Comparison of ENCODE assay signal across 21 cellular contexts in the genomic region with DNA sequence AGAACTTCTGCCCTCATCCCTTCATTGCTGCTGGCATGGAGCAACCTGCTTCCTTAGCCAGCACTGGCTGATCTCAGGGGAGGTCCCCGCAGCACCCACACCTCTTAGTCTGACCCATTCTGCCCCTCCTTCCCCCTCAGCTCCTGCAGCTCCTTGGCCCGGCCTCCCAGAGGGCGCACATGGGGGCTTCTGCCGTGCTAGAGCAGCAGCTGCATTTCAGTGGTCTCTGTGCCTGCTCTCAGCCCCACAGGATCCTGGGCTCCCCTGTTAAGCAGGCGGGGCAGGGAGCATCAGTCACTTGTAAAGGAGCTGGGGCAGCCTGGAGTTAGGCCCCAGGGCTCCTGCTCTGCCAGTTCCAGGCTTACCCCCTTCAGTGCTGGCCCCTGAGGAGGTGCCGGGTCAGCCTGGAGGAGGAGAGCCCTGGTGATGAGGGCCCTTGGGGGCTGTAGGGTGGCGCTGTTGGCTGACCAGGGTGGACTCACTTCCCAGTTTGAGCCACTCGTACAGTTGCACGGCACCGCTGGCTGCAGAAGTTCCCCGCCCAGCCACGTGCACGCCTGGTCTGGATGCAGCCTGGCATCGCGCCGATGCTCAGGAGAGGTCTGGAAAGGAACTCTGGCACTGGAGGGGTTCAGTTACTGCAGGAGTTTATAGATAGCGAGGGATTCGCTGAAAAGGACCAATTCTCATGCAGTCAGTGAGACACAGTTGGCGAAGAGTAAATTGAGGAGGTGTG.
"Had no signal": no experiment of that assay in that cellular context is flagged by ENCODE, and none has a peak within 500 bp of the region (broad histone marks: within the 10 kb centered on the region; RNA-seq: fewer than 3 reads in every experiment).

No MANE protein-coding gene starts in this region.

- H3K4me1 ChIP-seq: left lung, psoas muscle, transverse colon, uterus had no signal

- H3K27me3 ChIP-seq: ovary, transverse colon, uterus had no signal

- FAIRE-seq: keratinocyte had no signal

- H3K27ac ChIP-seq: cardiac muscle cell, esophagus squamous epithelium, left lung, ovary, psoas muscle, transverse colon, uterus had no signal

- H3K36me3 ChIP-seq: cardiac muscle cell, esophagus squamous epithelium, left lung, ovary, transverse colon, uterus had no signal

- H3K9me3 ChIP-seq: esophagus squamous epithelium, left lung, ovary, psoas muscle, transverse colon, uterus had no signal

- DNase-seq: activated CD4-positive, alpha-beta memory T cell treated with anti-CD3 and anti-CD28 coated beads for 36 hours; activated CD4-positive, alpha-beta T cell treated with anti-CD3 and anti-CD28 coated beads for 4 hours; activated naive CD4-positive, alpha-beta T cell; activated naive CD8-positive, alpha-beta T cell treated with anti-CD3 and anti-CD28 coated beads for 36 hours; activated T-cell treated with anti-CD3 and anti-CD28 coated beads, Interleukin-2, amount 50 U/mL, for 1 hour; amniotic stem cell; dermis blood vessel endothelial cell; effector memory CD4-positive, alpha-beta T cell; esophagus squamous epithelium; hippocampal formation; left lung; psoas muscle; stimulated activated CD4-positive, alpha-beta T cell treated with anti-CD3 and anti-CD28 coated beads, Interleukin-2, amount 100 ng/mL, for 24 hours; T-helper 2 cell; transverse colon; uterus had no signal

- H3K4me3 ChIP-seq: cardiac muscle cell, esophagus squamous epithelium, left lung, ovary, psoas muscle, transverse colon, uterus had no signal

- ATAC-seq: activated T-helper 17 cell treated with anti-CD3 and anti-CD28 coated beads, Interleukin-2, amount 50 U/mL, for 72 hours; left lung; psoas muscle; WTC11 had no signal
